ENCODE assay signal across 17 cellular contexts in the genomic region with DNA sequence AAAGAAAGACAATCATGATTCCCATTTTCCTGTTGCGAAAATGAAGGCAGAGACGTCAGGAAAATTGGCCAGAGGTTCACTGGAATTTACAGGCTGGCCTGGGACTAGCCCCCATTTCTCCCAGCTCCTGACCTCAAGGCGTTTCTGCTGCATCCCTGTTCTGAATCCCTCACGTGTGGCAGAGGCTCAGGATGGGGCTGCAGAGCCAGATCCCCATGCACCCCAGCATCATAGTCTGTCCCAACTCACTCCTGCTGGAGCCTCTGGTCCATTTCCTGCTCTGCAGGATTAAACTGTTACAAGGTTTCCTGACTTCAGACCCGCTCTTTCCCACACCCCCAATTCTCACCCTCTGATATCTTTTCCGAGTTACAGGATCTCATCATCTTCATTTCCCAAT. TPM values are rescaled to one million over a fixed set of nuclear protein-coding genes. Genes with fewer than 3 reads are reported as not detected.
DNase-seq lines count a peak whose midpoint lies in the region; ATAC-seq and TF ChIP-seq lines count a peak whose summit lies in the region.
"Had no signal": no experiment of that assay in that cellular context is flagged by ENCODE, and none has a peak within 500 bp of the region (broad histone marks: within the 10 kb centered on the region; RNA-seq: fewer than 3 reads in every experiment).

No MANE protein-coding gene starts in this region.

- 43% methylated on average over 5 of the region's 6 CpGs for WGBS in HUES64
- 56 to 68% (median 57%) methylated on average over 6 of the region's 6 CpGs for WGBS in stomach, 5 donors

- peak overlapping the region; percentile 96 for H3K27ac ChIP-seq in HUES64 (ENCODE audit: low read depth, low read length)
- H3K27ac ChIP-seq in caudate nucleus (ENCODE audit: low read depth, low read length) = peak overlapping the region; percentile 95
- peak overlapping the region; percentile 4 to 87 (median 30) for H3K27ac ChIP-seq in stomach

- peak overlapping the region; percentile 83 for H3K4me3 Mint-ChIP-seq in mesothelial cell of epicardium
- H3K4me3 Mint-ChIP-seq in activated T-helper 2 cell treated with anti-CD3 and anti-CD28 coated beads, Interferon-gamma antibody, Interleukin-2, Interleukin-4, amounts not matched to agents 10 μg/mL and 5 μg/mL and 100 μg/mL, durations not matched to agents 14 hours and 24 hours and 36 hours (ENCODE audit: low read depth) = no peak overlapping the region
- H3K4me3 Mint-ChIP-seq: natural killer cell; stimulated activated naive CD8-positive, alpha-beta T cell treated with anti-CD3 and anti-CD28 coated beads, Interleukin-15, amount 100 ng/mL, for 72 hours had no signal

- no peak for TF ChIP-seq POLR2A in stomach (IDR thresholded peaks at IDR 0.05)

- no peak for TF ChIP-seq EP300 in stomach (IDR thresholded peaks at IDR 0.05)

- H3K9me3 ChIP-seq in HUES64 (ENCODE audit: insufficient read depth, low read depth, low read length) (no peaks in the 10 kb centered on the region), stomach (no peaks in the 10 kb centered on the region)

- H3K36me3 ChIP-seq in HUES64 (ENCODE audit: insufficient read depth, low read length) (peaks cover 13% of the 10 kb centered on the region), stomach (peaks cover 0 to 19% (median 5%) of the 10 kb centered on the region in 4 donors)

- H3K27me3 ChIP-seq in HUES64 (ENCODE audit: insufficient read depth, low read length) (peaks cover 12% of the 10 kb centered on the region), stomach (peaks cover 0 to 36% (median 5%) of the 10 kb centered on the region in 3 donors)

- no peak for TF ChIP-seq CTCF in mesothelial cell of epicardium (IDR thresholded peaks at IDR 0.05; ENCODE audit: unreplicated experiment)
- TF ChIP-seq CTCF in stomach (IDR thresholded peaks at IDR 0.05) = no peak

- no peak for ATAC-seq in HG02938 (IDR thresholded peaks at IDR 0.05; ENCODE audit: unreplicated experiment)
- ATAC-seq: natural killer cell; stimulated activated naive CD8-positive, alpha-beta T cell treated with anti-CD3 and anti-CD28 coated beads, Interleukin-15, amount 100 ng/mL, for 72 hours had no signal

- H3K36me3 Mint-ChIP-seq in mesothelial cell of epicardium = peaks cover 1% of the 10 kb centered on the region
- no peaks in the 10 kb centered on the region for H3K36me3 Mint-ChIP-seq in activated T-helper 2 cell treated with anti-CD3 and anti-CD28 coated beads, Interferon-gamma antibody, Interleukin-2, Interleukin-4, amounts not matched to agents 10 μg/mL and 5 μg/mL and 100 μg/mL, durations not matched to agents 14 hours and 24 hours and 36 hours (ENCODE audit: low read depth)
- H3K36me3 Mint-ChIP-seq: natural killer cell had no signal

- intact Hi-C loops in stomach (cut with DNase I; ENCODE audit: low total_unique reads) = loop anchor here (10.0 kb wide), 1 partner anchor 167 kb away; the partner anchor contains the start of genes IQCK and KNOP1
- intact Hi-C loops in activated T-helper 2 cell treated with anti-CD3 and anti-CD28 coated beads, Interferon-gamma antibody, Interleukin-2, Interleukin-4, amounts not matched to agents 10 μg/mL and 5 μg/mL and 100 μg/mL, durations not matched to agents 14 hours and 24 hours and 36 hours (cut with micrococcal nuclease) = no loop called here

- peak overlapping the region; percentile 33; the same call in 1 of the 2 replicates for H3K9ac ChIP-seq in HUES64 (ENCODE audit: low read depth, low read length)

- H3K4me1 ChIP-seq in HUES64 (ENCODE audit: insufficient read depth, low read length) (peaks cover 27% of the 10 kb centered on the region), stomach (peaks cover 18 to 72% (median 41%) of the 10 kb centered on the region in 4 donors)

- H3K4me3 ChIP-seq in HUES64 (ENCODE audit: low read length) (peak overlapping the region; percentile 81), stomach (peak overlapping the region in 2 of 4 donors; percentile 69 to 71)

- H3K9me3 Mint-ChIP-seq in mesothelial cell of epicardium = no peaks in the 10 kb centered on the region
- no peaks in the 10 kb centered on the region for H3K9me3 Mint-ChIP-seq in activated T-helper 2 cell treated with anti-CD3 and anti-CD28 coated beads, Interferon-gamma antibody, Interleukin-2, Interleukin-4, amounts not matched to agents 10 μg/mL and 5 μg/mL and 100 μg/mL, durations not matched to agents 14 hours and 24 hours and 36 hours
- H3K9me3 Mint-ChIP-seq: natural killer cell; stimulated activated naive CD8-positive, alpha-beta T cell treated with anti-CD3 and anti-CD28 coated beads, Interleukin-15, amount 100 ng/mL, for 72 hours had no signal

- no peaks in the 10 kb centered on the region for H3K27me3 Mint-ChIP-seq in mesothelial cell of epicardium (ENCODE audit: low read depth)
- peaks cover 40% of the 10 kb centered on the region for H3K27me3 Mint-ChIP-seq in activated T-helper 2 cell treated with anti-CD3 and anti-CD28 coated beads, Interferon-gamma antibody, Interleukin-2, Interleukin-4, amounts not matched to agents 10 μg/mL and 5 μg/mL and 100 μg/mL, durations not matched to agents 14 hours and 24 hours and 36 hours (ENCODE audit: low read depth)

- peaks cover 23% of the 10 kb centered on the region for H3K4me1 Mint-ChIP-seq in mesothelial cell of epicardium
- peaks cover 18% of the 10 kb centered on the region for H3K4me1 Mint-ChIP-seq in activated T-helper 2 cell treated with anti-CD3 and anti-CD28 coated beads, Interferon-gamma antibody, Interleukin-2, Interleukin-4, amounts not matched to agents 10 μg/mL and 5 μg/mL and 100 μg/mL, durations not matched to agents 14 hours and 24 hours and 36 hours (ENCODE audit: low read depth)

- H3K27ac Mint-ChIP-seq in mesothelial cell of epicardium = no peak overlapping the region
- H3K27ac Mint-ChIP-seq in activated T-helper 2 cell treated with anti-CD3 and anti-CD28 coated beads, Interferon-gamma antibody, Interleukin-2, Interleukin-4, amounts not matched to agents 10 μg/mL and 5 μg/mL and 100 μg/mL, durations not matched to agents 14 hours and 24 hours and 36 hours = no peak overlapping the region
- H3K27ac Mint-ChIP-seq: natural killer cell; stimulated activated naive CD8-positive, alpha-beta T cell treated with anti-CD3 and anti-CD28 coated beads, Interleukin-15, amount 100 ng/mL, for 72 hours had no signal

- peak in 5 of 61 donors; percentile 30 to 62 (median 44) for DNase-seq in caudate nucleus (lab: John Stamatoyannopoulos, UW)
- no peak for DNase-seq in mesothelial cell of epicardium (ENCODE audit: low spot score in 2 of 2, unreplicated experiment in 2 of 2)
- DNase-seq in stomach = no peak
- DNase-seq in activated T-helper 2 cell treated with anti-CD3 and anti-CD28 coated beads, Interferon-gamma antibody, Interleukin-2, Interleukin-4, amounts not matched to agents 10 μg/mL and 5 μg/mL and 100 μg/mL, durations not matched to agents 14 hours and 24 hours and 36 hours (ENCODE audit: low spot score) = no peak
- DNase-seq in OCI-M2 (lab: John Stamatoyannopoulos, UW; ENCODE audit: unreplicated experiment) = no peak
- DNase-seq: activated naive CD4-positive, alpha-beta T cell treated with anti-CD3 and anti-CD28 coated beads, Interleukin-2, amount 50 U/mL, for 16 hours; activated T-cell treated with anti-CD3 and anti-CD28 coated beads, Interleukin-2, amount 50 U/mL, for 48 hours; AML-193; aorta; mesenchymal stem cell; natural killer cell; NCI-H510A treated with DMSO at 0.1 percent for 48 hours; stimulated activated CD4-positive, alpha-beta T cell treated with anti-CD3 and anti-CD28 coated beads, Interleukin-4, amount 100 ng/mL, for 4 hours; stimulated activated naive CD8-positive, alpha-beta T cell treated with anti-CD3 and anti-CD28 coated beads, Interleukin-15, amount 100 ng/mL, for 72 hours had no signal

RNA-seq across cellular contexts. Expression of gene GPRC5B, which starts 2.9 kb away (rescaled TPM):
- polyA plus RNA-seq in HUES64 (2013, experiment 1 of 2) = 67.1 TPM
- polyA plus RNA-seq in HUES64 (2013, experiment 2 of 2) = 63.2 TPM
- total RNA-seq in mesothelial cell of epicardium (31.3 to 36.5 TPM (median 34.2 TPM) in 3 replicates), stomach (10 to 100 TPM in 3 of 5 donors, 1 to 10 TPM in 2; 6.1 to 77.2 (median 24.2) TPM)
- polyA plus RNA-seq in stomach = 10 to 100 TPM; 16.3 to 30.3 (median 24.9) TPM
- not detected in 2 replicates for total RNA-seq in activated T-helper 2 cell treated with anti-CD3 and anti-CD28 coated beads, Interferon-gamma antibody, Interleukin-2, Interleukin-4, amounts not matched to agents 10 μg/mL and 5 μg/mL and 100 μg/mL, durations not matched to agents 14 hours and 24 hours and 36 hours
- total RNA-seq: activated CD8-positive, alpha-beta memory T cell treated with anti-CD3 and anti-CD28 coated beads for 36 hours; natural killer cell had no signal

Comparison
In these comparisons a context has a peak if more than half of its experiments do, and no peak if none do; other contexts are left out.
1. H3K27ac ChIP-seq: peak in every context shown above with its lines; median percentile 96 in HUES64; 95 in caudate nucleus; 30 in stomach.